ENCODE assay signal across 29 cellular contexts in genomic region chr5:179217956-179218355, GRCh38.
"Had no signal": no experiment of that assay in that cellular context is flagged by ENCODE, and none has a peak within 500 bp of the region (broad histone marks: within the 10 kb centered on the region; RNA-seq: fewer than 3 reads in every experiment).

No MANE protein-coding gene starts in this region.

- H3K27me3 ChIP-seq: ascending aorta, cardiac muscle cell, gastroesophageal sphincter, right lobe of liver had no signal

- H3K27me3 Mint-ChIP-seq: activated naive CD8-positive, alpha-beta T cell treated with anti-CD3 and anti-CD28 coated beads, Interleukin-2, amount 10 ng/mL, durations not matched to agents 7 days and 5 days; stimulated activated naive CD8-positive, alpha-beta T cell treated with anti-CD3 and anti-CD28 coated beads, Interleukin-15, amount 100 ng/mL, for 72 hours had no signal

- H3K9me3 ChIP-seq: ascending aorta, gastroesophageal sphincter, right lobe of liver had no signal

- H3K4me3 Mint-ChIP-seq: activated naive CD4-positive, alpha-beta T cell treated with anti-CD3 and anti-CD28 coated beads for 36 hours; activated naive CD8-positive, alpha-beta T cell treated with anti-CD3 and anti-CD28 coated beads, Interleukin-2, amount 10 ng/mL, durations not matched to agents 7 days and 5 days; activated T-helper 1 cell treated with anti-CD3 and anti-CD28 coated beads, Interleukin-12 subunit alpha, Interleukin-12 subunit beta, Interleukin-2, Interleukin-4 antibody, amounts not matched to agents 30 ng/mL and 10 ng/mL and 1 ng/mL, durations not matched to agents 14 hours and 24 hours and 36 hours; brain; effector memory CD8-positive, alpha-beta T cell; natural killer cell; stimulated activated effector memory CD8-positive, alpha-beta T cell treated with anti-CD3 and anti-CD28 coated beads, Interleukin-12 subunit alpha, Interleukin-12 subunit beta, amount 100 ng/mL, for 72 hours; stimulated activated naive CD8-positive, alpha-beta T cell treated with anti-CD3 and anti-CD28 coated beads, Interleukin-15, amount 100 ng/mL, for 72 hours; T-helper 1 cell treated with Interleukin-12 subunit alpha and Interleukin-12 subunit beta and Interleukin-4 antibody, amounts not matched to agents 30 μg/mL and 1 μg/mL, for 36 hours; type B pancreatic cell had no signal

- H3K4me1 ChIP-seq: ascending aorta, gastroesophageal sphincter, right lobe of liver had no signal

- H3K4me3 ChIP-seq: ascending aorta, cardiac muscle cell, coronary artery, gastroesophageal sphincter, right lobe of liver, skin epidermis had no signal

- H3K9me3 Mint-ChIP-seq: natural killer cell; stimulated activated effector memory CD8-positive, alpha-beta T cell treated with anti-CD3 and anti-CD28 coated beads, Interleukin-12 subunit alpha, Interleukin-12 subunit beta, amount 100 ng/mL, for 72 hours had no signal

- H3K27ac Mint-ChIP-seq: activated naive CD4-positive, alpha-beta T cell treated with anti-CD3 and anti-CD28 coated beads for 36 hours; activated naive CD8-positive, alpha-beta T cell treated with anti-CD3 and anti-CD28 coated beads, Interleukin-2, amount 10 ng/mL, durations not matched to agents 7 days and 5 days; activated T-helper 1 cell treated with anti-CD3 and anti-CD28 coated beads, Interleukin-12 subunit alpha, Interleukin-12 subunit beta, Interleukin-2, Interleukin-4 antibody, amounts not matched to agents 30 ng/mL and 10 ng/mL and 1 ng/mL, durations not matched to agents 14 hours and 24 hours and 36 hours; brain; effector memory CD8-positive, alpha-beta T cell; natural killer cell; progenitor cell of endocrine pancreas; stimulated activated effector memory CD8-positive, alpha-beta T cell treated with anti-CD3 and anti-CD28 coated beads, Interleukin-12 subunit alpha, Interleukin-12 subunit beta, amount 100 ng/mL, for 72 hours; stimulated activated naive CD8-positive, alpha-beta T cell treated with anti-CD3 and anti-CD28 coated beads, Interleukin-15, amount 100 ng/mL, for 72 hours; T-helper 1 cell treated with Interleukin-12 subunit alpha and Interleukin-12 subunit beta and Interleukin-4 antibody, amounts not matched to agents 30 μg/mL and 1 μg/mL, for 36 hours; type B pancreatic cell had no signal

- H3K36me3 ChIP-seq: ascending aorta, cardiac muscle cell, gastroesophageal sphincter, right lobe of liver had no signal

- H3K4me1 Mint-ChIP-seq: activated naive CD8-positive, alpha-beta T cell treated with anti-CD3 and anti-CD28 coated beads, Interleukin-2, amount 10 ng/mL, durations not matched to agents 7 days and 5 days; natural killer cell; stimulated activated effector memory CD8-positive, alpha-beta T cell treated with anti-CD3 and anti-CD28 coated beads, Interleukin-12 subunit alpha, Interleukin-12 subunit beta, amount 100 ng/mL, for 72 hours; stimulated activated naive CD8-positive, alpha-beta T cell treated with anti-CD3 and anti-CD28 coated beads, Interleukin-15, amount 100 ng/mL, for 72 hours had no signal

- H3K27ac ChIP-seq: ascending aorta, cardiac muscle cell, coronary artery, gastroesophageal sphincter, right lobe of liver, skin epidermis, VCaP had no signal

- H3K36me3 Mint-ChIP-seq: activated naive CD8-positive, alpha-beta T cell treated with anti-CD3 and anti-CD28 coated beads, Interleukin-2, amount 10 ng/mL, durations not matched to agents 7 days and 5 days; brain; natural killer cell; stimulated activated effector memory CD8-positive, alpha-beta T cell treated with anti-CD3 and anti-CD28 coated beads, Interleukin-12 subunit alpha, Interleukin-12 subunit beta, amount 100 ng/mL, for 72 hours had no signal

- DNase-seq: activated CD4-positive, alpha-beta T cell treated with anti-CD3 and anti-CD28 coated beads for 4 hours; activated CD4-positive, alpha-beta T cell treated with anti-CD3 and anti-CD28 coated beads, Interleukin-2, amount 50 U/mL, for 4 hours; activated effector memory CD4-positive, alpha-beta T cell treated with anti-CD3 and anti-CD28 coated beads, Interleukin-2, amount 50 U/mL, for 16 hours; activated naive CD4-positive, alpha-beta T cell treated with anti-CD3 and anti-CD28 coated beads for 36 hours; activated naive CD8-positive, alpha-beta T cell treated with anti-CD3 and anti-CD28 coated beads, Interleukin-2, amount 10 ng/mL, durations not matched to agents 7 days and 5 days; activated T-cell treated with anti-CD3 and anti-CD28 coated beads, Interleukin-2, amount 50 U/mL, for 1 hour; cerebellar nuclear complex; effector memory CD8-positive, alpha-beta T cell; hippocampal formation; left colon; midbrain; natural killer cell; right lobe of liver; stimulated activated CD4-positive, alpha-beta T cell treated with anti-CD3 and anti-CD28 coated beads, Interleukin-4, amount 100 ng/mL, for 24 hours; stimulated activated naive CD8-positive, alpha-beta T cell treated with anti-CD3 and anti-CD28 coated beads, Interleukin-15, amount 100 ng/mL, for 72 hours; substantia nigra; T-helper 9 cell had no signal
